Comparison of ENCODE assay signal across 8 cellular contexts in the genomic region with DNA sequence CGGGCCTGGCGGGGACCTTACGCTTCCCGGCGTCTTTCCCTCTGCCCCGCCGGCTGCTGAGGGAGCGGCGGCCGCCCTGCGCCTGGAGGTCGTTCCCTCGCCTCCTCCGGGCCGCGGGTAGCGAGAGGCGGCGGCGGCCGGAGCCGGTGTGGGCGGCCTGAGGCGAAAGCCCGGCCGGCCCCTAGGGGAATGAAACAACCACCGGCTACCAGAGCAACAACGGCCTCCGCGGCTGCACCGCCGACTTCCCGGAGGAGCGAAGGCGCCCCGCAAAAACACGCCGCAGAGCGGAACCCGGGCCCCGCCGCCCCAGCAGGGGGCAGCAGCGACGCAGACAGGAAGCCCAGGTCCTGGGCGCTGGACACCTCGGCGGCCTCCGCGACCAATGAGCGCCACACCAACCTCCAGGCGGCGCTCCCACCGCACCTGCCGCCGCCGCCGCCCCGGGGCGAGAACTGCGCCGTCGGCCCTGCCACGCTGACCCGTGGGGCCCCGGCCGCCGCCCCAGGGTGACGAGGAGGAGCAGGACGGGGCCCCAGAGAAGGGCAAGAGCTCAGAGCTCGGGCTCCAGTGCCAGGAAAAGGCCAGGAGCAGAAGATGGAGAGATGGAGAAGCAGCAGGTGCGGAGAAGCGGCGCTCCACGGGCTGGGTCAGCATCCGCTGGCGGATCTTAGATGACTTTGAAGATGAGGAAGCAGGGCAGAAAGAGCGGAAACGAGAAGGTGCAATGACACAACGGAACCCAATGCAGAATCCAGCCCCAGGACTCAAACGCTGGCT. TPM values are rescaled to one million over a fixed set of nuclear protein-coding genes. Genes with fewer than 3 reads are reported as not detected.
A peak's percentile ranks its signal among the peaks of the same experiment; 100 is the strongest.
DNase-seq lines count a peak whose midpoint lies in the region; ATAC-seq, FAIRE-seq and TF ChIP-seq lines count a peak whose summit lies in the region.

No MANE protein-coding gene starts in this region.

- H3K27me3 Mint-ChIP-seq in activated T-helper 17 cell treated with anti-CD3 and anti-CD28 coated beads, Interleukin-2, amount 50 U/mL, for 72 hours, result peaks cover 25% of the 10 kb centered on the region
- peaks cover 24% of the 10 kb centered on the region for H3K27me3 Mint-ChIP-seq in nephron progenitor cell (ENCODE audit: low read depth, poor library complexity)

- H3K4me1 Mint-ChIP-seq in activated T-helper 17 cell treated with anti-CD3 and anti-CD28 coated beads, Interleukin-2, amount 50 U/mL, for 72 hours, result no peaks in the 10 kb centered on the region
- H3K4me1 Mint-ChIP-seq in nephron progenitor cell, result peaks cover 9% of the 10 kb centered on the region

- DNase-seq in D721Med (ENCODE audit: insufficient read length, low spot score), result peak; percentile 80
- peak; percentile 81 for DNase-seq in HT1080 (ENCODE audit: low read depth)
- DNase-seq in Peyer's patch, result peak; percentile 82 to 95 (median 94)
- DNase-seq in fibroblast of the aortic adventitia (ENCODE audit: low read depth), result peak; percentile 68
- peak; percentile 96 for DNase-seq in nephron progenitor cell

- TF ChIP-seq POLR2A in Peyer's patch (IDR thresholded peaks at IDR 0.05), result peak; percentile 36 to 55

- H3K27me3 ChIP-seq in Peyer's patch, result no peaks in the 10 kb centered on the region
- H3K27me3 ChIP-seq in stomach smooth muscle (ENCODE audit: control insufficient read depth in 1 of 2, insufficient read depth in 2 of 2, low read length in 2 of 2), result no peaks in the 10 kb centered on the region

- no peak for FAIRE-seq in D721Med (lab: Jason Lieb, UNC)

- peak; percentile 80 for TF ChIP-seq CTCF in D721Med (IDR thresholded peaks at IDR 0.05; ENCODE audit: insufficient read depth, missing control alignments)
- peak; percentile 73 to 98 (median 89) for TF ChIP-seq CTCF in Peyer's patch (IDR thresholded peaks at IDR 0.05)
- TF ChIP-seq CTCF in fibroblast of the aortic adventitia (IDR thresholded peaks at IDR 0.05; ENCODE audit: insufficient read depth, low read length), result peak; percentile 80
- peak; percentile 93 for TF ChIP-seq CTCF in nephron progenitor cell (IDR thresholded peaks at IDR 0.05)

- H3K9ac ChIP-seq in stomach smooth muscle (ENCODE audit: low read length in 2 of 2), result peak overlapping the region; percentile 80 to 84

- H3K27ac ChIP-seq in Peyer's patch, result peak overlapping the region; percentile 70 to 89 (median 80)
- no peak overlapping the region for H3K27ac ChIP-seq in stomach smooth muscle (ENCODE audit: low read length)

- no peaks in the 10 kb centered on the region for H3K36me3 ChIP-seq in Peyer's patch
- no peaks in the 10 kb centered on the region for H3K36me3 ChIP-seq in stomach smooth muscle (ENCODE audit: control insufficient read depth in 2 of 2, insufficient read depth in 2 of 2, low read length in 2 of 2)

- peak; percentile 99 for ATAC-seq in GM21381 (IDR thresholded peaks at IDR 0.05; ENCODE audit: unreplicated experiment)
- ATAC-seq in activated T-helper 17 cell treated with anti-CD3 and anti-CD28 coated beads, Interleukin-2, amount 50 U/mL, for 72 hours (replicated peaks), result peak; percentile 95

- H3K4me3 ChIP-seq in Peyer's patch, result peak overlapping the region; percentile 56 to 76 (median 61)
- H3K4me3 ChIP-seq in fibroblast of the aortic adventitia (ENCODE audit: low read depth, low read length), result peak overlapping the region; percentile 70
- H3K4me3 ChIP-seq in stomach smooth muscle (ENCODE audit: low read length in 2 of 2), result peak overlapping the region; percentile 75 to 76

- H3K36me3 Mint-ChIP-seq in activated T-helper 17 cell treated with anti-CD3 and anti-CD28 coated beads, Interleukin-2, amount 50 U/mL, for 72 hours (ENCODE audit: low read depth), result no peaks in the 10 kb centered on the region
- H3K36me3 Mint-ChIP-seq in nephron progenitor cell (ENCODE audit: low read depth), result no peaks in the 10 kb centered on the region

- H3K9me3 ChIP-seq in Peyer's patch, result no peaks in the 10 kb centered on the region
- H3K9me3 ChIP-seq in stomach smooth muscle (ENCODE audit: control insufficient read depth in 2 of 2, low read length in 2 of 2), result no peaks in the 10 kb centered on the region

- H3K9me3 Mint-ChIP-seq in activated T-helper 17 cell treated with anti-CD3 and anti-CD28 coated beads, Interleukin-2, amount 50 U/mL, for 72 hours, result no peaks in the 10 kb centered on the region
- H3K9me3 Mint-ChIP-seq in nephron progenitor cell, result no peaks in the 10 kb centered on the region

- H3K27ac Mint-ChIP-seq in activated T-helper 17 cell treated with anti-CD3 and anti-CD28 coated beads, Interleukin-2, amount 50 U/mL, for 72 hours, result no peak overlapping the region
- H3K27ac Mint-ChIP-seq in nephron progenitor cell, result no peak overlapping the region

- H3K4me1 ChIP-seq in Peyer's patch (no peaks in the 10 kb centered on the region), stomach smooth muscle (ENCODE audit: control insufficient read depth, insufficient read depth, low read length) (no peaks in the 10 kb centered on the region)

- peak overlapping the region; percentile 62 for H3K4me3 Mint-ChIP-seq in activated T-helper 17 cell treated with anti-CD3 and anti-CD28 coated beads, Interleukin-2, amount 50 U/mL, for 72 hours
- H3K4me3 Mint-ChIP-seq in nephron progenitor cell, result peak overlapping the region; percentile 87

RNA-seq across cellular contexts. Expression of gene ACSM6, which starts 10.4 kb away (rescaled TPM):
- not detected in 2 replicates for total RNA-seq in HT1080 (2014; rRNA removed; shearing (Covaris generic))
- not detected in 2 replicates for polyA plus RNA-seq in HT1080 (2015; cell fraction: cytosol; rRNA removed)
- polyA plus RNA-seq in HT1080 (2015; cell fraction: nucleus; rRNA removed), result not detected in 2 replicates
- total RNA-seq in Peyer's patch (not detected), fibroblast of the aortic adventitia (ENCODE audit: low replicate concordance) (not detected in 2 replicates)
- total RNA-seq in activated T-helper 17 cell treated with anti-CD3 and anti-CD28 coated beads, Interleukin-2, amount 50 U/mL, for 72 hours, result not detected
